ENCODE assay signal across 8 cellular contexts in genomic region chr13:77699059-77699680, GRCh38. TPM values are rescaled to one million over a fixed set of nuclear protein-coding genes. Genes with fewer than 3 reads are reported as not detected.
DNase-seq lines count a peak whose midpoint lies in the region; ATAC-seq and TF ChIP-seq lines count a peak whose summit lies in the region.

No MANE protein-coding gene starts in this region.

- BruUV-seq in Caco-2 (replicated peaks; lab: Mats Ljungman, UMichigan): TSS peak; percentile 26

- intact Hi-C loops in Caco-2 (cut with micrococcal nuclease; ENCODE audit: unreplicated experiment): no loop called here

- DNase-seq in Caco-2 (no peak), NCI-H82 (lab: John Stamatoyannopoulos, UW) (peak; percentile 57), endodermal cell (no peak), osteoblast (ENCODE audit: insufficient read length, low spot score, missing footprints) (no peak), kidney glomerular epithelial cell (lab: John Stamatoyannopoulos, UW) (no peak)
- no peak for DNase-seq in central memory CD4-positive, alpha-beta T cell
- no peak for DNase-seq in activated CD4-positive, CD25-positive, alpha-beta regulatory T cell treated with anti-CD3 and anti-CD28 coated beads, Interleukin-2, amount 50 U/mL, for 72 hours

- peak overlapping the region; percentile 89 for H2AFZ ChIP-seq in osteoblast (ENCODE audit: low read length)

- H3K4me1 Mint-ChIP-seq in Caco-2 (ENCODE audit: low read depth, unreplicated experiment): peaks cover 8% of the 10 kb centered on the region
- peaks cover 19% of the 10 kb centered on the region for H3K4me1 Mint-ChIP-seq in endodermal cell

- H3K79me2 ChIP-seq in osteoblast (ENCODE audit: insufficient read depth, low read length): no peaks in the 10 kb centered on the region

- peaks cover 9% of the 10 kb centered on the region for H3K36me3 Mint-ChIP-seq in Caco-2 (ENCODE audit: insufficient read depth, unreplicated experiment)
- peaks cover 2% of the 10 kb centered on the region for H3K36me3 Mint-ChIP-seq in endodermal cell (ENCODE audit: low read depth)

- H3K9me3 ChIP-seq in Caco-2 (peaks cover 4% of the 10 kb centered on the region; the same call in 1 of the 2 replicates), endodermal cell (ENCODE audit: control insufficient read depth, low read length) (no peaks in the 10 kb centered on the region), osteoblast (ENCODE audit: low read depth, low read length) (no peaks in the 10 kb centered on the region)

- H3K27ac ChIP-seq in endodermal cell (ENCODE audit: low read depth, low read length) (peak overlapping the region; percentile 26), osteoblast (ENCODE audit: low read depth, low read length) (no peak overlapping the region)

- no peaks in the 10 kb centered on the region for H3K36me3 ChIP-seq in Caco-2 (ENCODE audit: control insufficient read depth, insufficient read depth, low read length)
- no peaks in the 10 kb centered on the region for H3K36me3 ChIP-seq in endodermal cell (ENCODE audit: control insufficient read depth, insufficient read depth, low read length)
- H3K36me3 ChIP-seq in osteoblast (ENCODE audit: insufficient read depth, low read length): no peaks in the 10 kb centered on the region

- H3K27me3 Mint-ChIP-seq in Caco-2 (ENCODE audit: insufficient read depth, unreplicated experiment) (peaks cover 14% of the 10 kb centered on the region), endodermal cell (ENCODE audit: insufficient read depth) (peaks cover 28% of the 10 kb centered on the region)

- peak overlapping the region; percentile 78 for H3K4me3 ChIP-seq in Caco-2 (ENCODE audit: low read depth, low read length)
- peak overlapping the region; percentile 89 for H3K4me3 ChIP-seq in endodermal cell (ENCODE audit: low read length)
- H3K4me3 ChIP-seq in osteoblast (ENCODE audit: insufficient read depth, low read length): peak overlapping the region; percentile 69

- H4K20me1 ChIP-seq in osteoblast (ENCODE audit: insufficient read depth, low read length): no peaks in the 10 kb centered on the region

- 0% methylated on average over 3 of the region's 4 CpGs for WGBS in endodermal cell (ENCODE audit: insufficient coverage in 1 of 2, insufficient read length in 1 of 2), 2 experiments

- no peak for ATAC-seq in HG03378 (IDR thresholded peaks at IDR 0.05; ENCODE audit: unreplicated experiment)

- H3K9me3 Mint-ChIP-seq in Caco-2 (ENCODE audit: unreplicated experiment) (no peaks in the 10 kb centered on the region), endodermal cell (no peaks in the 10 kb centered on the region)

- POLR2A ChIA-PET in Caco-2 (lab: Charles Lee): no interaction called here

- H3K9ac ChIP-seq in endodermal cell (ENCODE audit: extremely low read depth, low read length, poor library complexity, severe bottlenecking): peak overlapping the region; percentile 26

- H3K27me3 ChIP-seq in Caco-2 (replicated peaks; ENCODE audit: control insufficient read depth, insufficient read depth, low read length) (no peaks in the 10 kb centered on the region), endodermal cell (ENCODE audit: control insufficient read depth, insufficient read depth, low read length, poor library complexity, severe bottlenecking) (peaks cover 14% of the 10 kb centered on the region), osteoblast (ENCODE audit: insufficient read depth, low read length) (peaks cover 44% of the 10 kb centered on the region)

- TF ChIP-seq CTCF in Caco-2 (IDR thresholded peaks at IDR 0.05; ENCODE audit: insufficient read depth in 1 of 2, low read depth in 1 of 2, low read length in 1 of 2, severe bottlenecking in 1 of 2, unreplicated experiment in 1 of 2) (no peak), endodermal cell (conservative IDR thresholded peaks at IDR 0.05) (no peak), osteoblast (IDR thresholded peaks at IDR 0.05; ENCODE audit: extremely low read depth, low read depth, low read length) (no peak)

- H3K4me3 Mint-ChIP-seq in Caco-2 (ENCODE audit: unreplicated experiment) (peak overlapping the region; percentile 90), endodermal cell (peak overlapping the region; percentile 74)

- H3K4me1 ChIP-seq in Caco-2 (peaks cover 3% of the 10 kb centered on the region; the same call in 1 of the 2 replicates), endodermal cell (ENCODE audit: control insufficient read depth, insufficient read depth, low read length) (peaks cover 5% of the 10 kb centered on the region), osteoblast (ENCODE audit: insufficient read depth, low read length) (peaks cover 4% of the 10 kb centered on the region)

- CTCF ChIA-PET in Caco-2 (lab: Charles Lee): no interaction called here

- H3K27ac Mint-ChIP-seq in Caco-2 (ENCODE audit: unreplicated experiment) (peak overlapping the region; percentile 13), endodermal cell (no peak overlapping the region)

- H3K4me2 ChIP-seq in osteoblast (ENCODE audit: insufficient read depth, low read length): peak overlapping the region; percentile 91

RNA-seq across cellular contexts. Expression of gene SLAIN1, which starts 1.7 kb away (rescaled TPM):
- total RNA-seq in Caco-2 (2022) (2.9 and 3.5 TPM in 2 replicates), endodermal cell (10 to 100 TPM; 24.0 to 25.7 TPM), osteoblast (not detected in 2 replicates)
- polyA plus RNA-seq in endodermal cell (2013, experiment 1 of 2): 69.0 TPM
- 59.0 TPM for polyA plus RNA-seq in endodermal cell (2013, experiment 2 of 2)
